In genomic region chr2:55837073-55837472, GRCh38 we compare ENCODE assay signal across 20 cellular contexts.
A peak's percentile ranks its signal among the peaks of the same experiment; 100 is the strongest.
DNase-seq lines count a peak whose midpoint lies in the region; ATAC-seq, FAIRE-seq and TF ChIP-seq lines count a peak whose summit lies in the region.
"Had no signal": no experiment of that assay in that cellular context is flagged by ENCODE, and none has a peak within 500 bp of the region (broad histone marks: within the 10 kb centered on the region; RNA-seq: fewer than 3 reads in every experiment).

No MANE protein-coding gene starts in this region.

- no peaks in the 10 kb centered on the region for H3K36me3 Mint-ChIP-seq in CD8-positive, alpha-beta memory T cell

- H3K23me2 ChIP-seq in H1 (ENCODE audit: low read depth, low read length): no peaks in the 10 kb centered on the region

- H3K14ac ChIP-seq in H1 (ENCODE audit: insufficient read length): no peak overlapping the region

- H3K4me1 ChIP-seq in HepG2 (ENCODE audit: insufficient read depth, low read length): peaks cover 35% of the 10 kb centered on the region
- peaks cover 0 to 12% (median 3%) of the 10 kb centered on the region in 4 donors for H3K4me1 ChIP-seq in right lobe of liver
- peaks cover 5 to 15% (median 10%) of the 10 kb centered on the region in 4 experiments for H3K4me1 ChIP-seq in H1 (replicated peaks in 1 of 4; ENCODE audit: control insufficient read depth in 3 of 4, insufficient read depth in 4 of 4, low read length in 3 of 4)
- peaks cover 6% of the 10 kb centered on the region for H3K4me1 ChIP-seq in lower lobe of right lung
- no peaks in the 10 kb centered on the region for H3K4me1 ChIP-seq in CD8-positive, alpha-beta memory T cell (ENCODE audit: insufficient read depth, low read length)

- CTCF ChIA-PET in HepG2 (lab: Yijun Ruan, JAX; ENCODE audit: low intra/inter-chr PET ratio, low total read pairs) (no interaction called here), H1 (lab: Charles Lee; ENCODE audit: partially characterized antibody) (interaction anchor here (1.0 to 1.3 kb wide), 6 partner anchors 10 to 125 kb away, joined by 3 read pairs; no protein-coding TSS in a partner anchor)
- CTCF ChIA-PET in CD8-positive, alpha-beta memory T cell (lab: Charles Lee): no interaction called here

- H3K27ac ChIP-seq in HepG2 (ENCODE audit: extremely low read length, insufficient read depth, low read length) (no peak overlapping the region), right lobe of liver (no peak overlapping the region), H1 (ENCODE audit: low read depth, low read length) (no peak overlapping the region; the same call in 1 of the 2 replicates), lower lobe of right lung (no peak overlapping the region)
- H3K27ac ChIP-seq in CD8-positive, alpha-beta memory T cell (ENCODE audit: low read depth, low read length): no peak overlapping the region
- H3K27ac ChIP-seq: BLaER1 treated with 17β-estradiol and CSF1 and Interleukin-3, amounts not matched to agents 10 nM and 100 nM; HL-60; KMS-11 had no signal

- no peak for TF ChIP-seq POLR2A in HepG2 (IDR thresholded peaks at IDR 0.05; ENCODE audit: insufficient read depth in 1 of 2, low read depth in 2 of 2, low read length in 2 of 2)
- no peak for TF ChIP-seq POLR2A in right lobe of liver (IDR thresholded peaks at IDR 0.05)
- TF ChIP-seq POLR2A in H1 (IDR thresholded peaks at IDR 0.05; ENCODE audit: control extremely low read depth in 1 of 2, low read depth in 2 of 2, low read length in 2 of 2): 0 out of 3 replicates have a peak, but pooled peaks of 1 of the 2 experiments have one; percentile 22

- TF ChIP-seq EP300 in HepG2 (IDR thresholded peaks at IDR 0.05; ENCODE audit: low read depth in 2 of 2, low read length in 2 of 2): no peak
- TF ChIP-seq EP300 in HepG2 (CRISPR knock-in tag; IDR thresholded peaks at IDR 0.05; ENCODE audit: borderline replicate concordance): no peak
- no peak for TF ChIP-seq EP300 in H1 (IDR thresholded peaks at IDR 0.05; ENCODE audit: borderline replicate concordance in 1 of 2, low read depth in 2 of 2, low read length in 2 of 2)

- intact Hi-C loops in HepG2 (cut with micrococcal nuclease; ENCODE audit: unreplicated experiment) (no loop called here), right lobe of liver (cut with DNase I) (no loop called here), lower lobe of right lung (cut with DNase I) (no loop called here)

- ATAC-seq in HepG2 (peak; percentile 63), right lobe of liver (no peak), lower lobe of right lung (no peak), HG03039 (IDR thresholded peaks at IDR 0.05; ENCODE audit: unreplicated experiment) (no peak)
- ATAC-seq: Right ventricle myocardium inferior had no signal

- H2BK120ac ChIP-seq in H1 (replicated peaks; ENCODE audit: low read depth, low read length): no peak overlapping the region

- in situ Hi-C loops in HepG2 (cut with HindIII; ENCODE audit: extremely low pct_ligation_motif_present, low pct_unique_long_range_greater_than_20kb): no loop called here

- H4K5ac ChIP-seq in H1 (ENCODE audit: insufficient read length, low read depth, low read length): no peak overlapping the region

- H3K9me3 ChIP-seq in HepG2 (ENCODE audit: low read length) (no peaks in the 10 kb centered on the region), right lobe of liver (no peaks in the 10 kb centered on the region), H1 (ENCODE audit: insufficient read depth in 2 of 2, low read depth in 1 of 2, low read length in 1 of 2) (no peaks in the 10 kb centered on the region), lower lobe of right lung (no peaks in the 10 kb centered on the region)
- no peaks in the 10 kb centered on the region for H3K9me3 ChIP-seq in CD8-positive, alpha-beta memory T cell (ENCODE audit: low read length)

- peak overlapping the region; percentile 65; the same call in 1 of the 2 replicates for H2BK12ac ChIP-seq in H1 (ENCODE audit: low read depth, low read length)

- H3K27ac Mint-ChIP-seq in CD8-positive, alpha-beta memory T cell: no peak overlapping the region

- peak overlapping the region; percentile 55; the same call in 1 of the 2 replicates for H2BK20ac ChIP-seq in H1 (ENCODE audit: low read length)

- DNase-seq in HepG2 (ENCODE audit: low spot score) (peak; percentile 73), right lobe of liver (no peak), H1 (ENCODE audit: low read depth in 1 of 2, low spot score in 2 of 2) (peak in 1 of 2 experiments; percentile 63), lower lobe of right lung (peak; percentile 48), AG08395 (ENCODE audit: low spot score) (no peak)
- DNase-seq in CD8-positive, alpha-beta memory T cell: no peak
- no peak for DNase-seq in activated CD4-positive, alpha-beta T cell treated with anti-CD3 and anti-CD28 coated beads for 4 hours
- DNase-seq: 8988T, DMS 273 treated with DMSO at 0.1 percent for 48 hours, HCEC 1CT, NCI-H1436 treated with DMSO at 0.1 percent for 48 hours, NCI-H2029 treated with DMSO at 0.1 percent for 48 hours, NCI-H2171 treated with DMSO at 0.1 percent for 48 hours, NCI-H82 had no signal

- FAIRE-seq in HepG2 (lab: Jason Lieb, UNC) (peak; percentile 23), H1 (lab: Jason Lieb, UNC) (no peak)
- FAIRE-seq: HTR-8/SVneo had no signal

- H3K79me1 ChIP-seq in H1 (ENCODE audit: low read depth, low read length): no peaks in the 10 kb centered on the region

- peaks cover 0 to 4% of the 10 kb centered on the region in 2 donors for H3K27me3 Mint-ChIP-seq in CD8-positive, alpha-beta memory T cell

- H2BK15ac ChIP-seq in H1 (ENCODE audit: low read length): no peak overlapping the region

- TF ChIP-seq CTCF in HepG2 (CRISPR knock-in tag; IDR thresholded peaks at IDR 0.05) (no peak), right lobe of liver (IDR thresholded peaks at IDR 0.05) (no peak), H1 (IDR thresholded peaks at IDR 0.05; ENCODE audit: control extremely low read depth in 1 of 3, insufficient read depth in 1 of 3, low read depth in 1 of 3, low read length in 3 of 3) (no peak), lower lobe of right lung (IDR thresholded peaks at IDR 0.05) (no peak)

- no peak overlapping the region for H3K4me3 Mint-ChIP-seq in CD8-positive, alpha-beta memory T cell

- H3K27me3 ChIP-seq in HepG2 (ENCODE audit: control insufficient read depth in 1 of 2, insufficient read depth in 2 of 2, low read length in 2 of 2) (peaks cover 0 to 9% of the 10 kb centered on the region in 2 experiments; a peak in 2 of 5 replicates), right lobe of liver (no peaks in the 10 kb centered on the region), H1 (replicated peaks in 1 of 4; ENCODE audit: control insufficient read depth in 3 of 4, extremely low read depth in 1 of 4, insufficient read depth in 3 of 4, low read length in 3 of 4) (no peaks in the 10 kb centered on the region), lower lobe of right lung (ENCODE audit: low read depth) (no peaks in the 10 kb centered on the region)
- no peaks in the 10 kb centered on the region for H3K27me3 ChIP-seq in CD8-positive, alpha-beta memory T cell (ENCODE audit: insufficient read depth, low read length, poor library complexity, severe bottlenecking)
- H3K27me3 ChIP-seq: BLaER1 treated with 17β-estradiol and CSF1 and Interleukin-3, amounts not matched to agents 10 nM and 100 nM had no signal

- no peaks in the 10 kb centered on the region for H3K79me2 ChIP-seq in HepG2 (ENCODE audit: insufficient read depth, low read length)
- no peaks in the 10 kb centered on the region for H3K79me2 ChIP-seq in H1 (ENCODE audit: control insufficient read depth in 1 of 2, insufficient read depth in 2 of 2, low read length in 2 of 2)

- H4K20me1 ChIP-seq in HepG2 (ENCODE audit: insufficient read depth, low read length) (no peaks in the 10 kb centered on the region), H1 (replicated peaks in 1 of 2; ENCODE audit: control insufficient read depth in 1 of 2, insufficient read depth in 2 of 2, low read length in 2 of 2) (no peaks in the 10 kb centered on the region)
- H4K20me1 ChIP-seq: BLaER1 treated with 17β-estradiol and CSF1 and Interleukin-3, amounts not matched to agents 10 nM and 100 nM had no signal

- WGBS in HepG2 (ENCODE audit: low lambda C conversion rate): 3% methylated on average over 9 of the region's 9 CpGs
- WGBS in right lobe of liver (ENCODE audit: insufficient coverage, low coverage, low lambda C conversion rate, missing lambda C conversion rate): 55% methylated on average over 5 of the region's 9 CpGs
- WGBS in H1 (ENCODE audit: extremely low coverage in 1 of 2, insufficient coverage in 1 of 2, insufficient read length in 1 of 2, insufficient replicate concordance in 2 of 2, low coverage in 1 of 2, low lambda C conversion rate in 2 of 2, missing lambda C conversion rate in 1 of 2), 2 experiments: 56% methylated on average over 9 of the region's 9 CpGs; no CpG with 5 or more reads in 1 of the 2 experiments

- H3K9me3 Mint-ChIP-seq in CD8-positive, alpha-beta memory T cell: peaks cover 0 to 4% (median 0%) of the 10 kb centered on the region in 5 donors

- no peak overlapping the region for H4K91ac ChIP-seq in H1 (replicated peaks; ENCODE audit: insufficient read length, low read length)

- H3K4me1 Mint-ChIP-seq in CD8-positive, alpha-beta memory T cell: no peaks in the 10 kb centered on the region

- no peak overlapping the region for H3K56ac ChIP-seq in H1 (replicated peaks; ENCODE audit: insufficient read length, low read depth, low read length)

- no peak overlapping the region for H2AFZ ChIP-seq in HepG2 (ENCODE audit: low read length)
- peak overlapping the region; percentile 99 for H2AFZ ChIP-seq in H1 (ENCODE audit: low read length)

- peak overlapping the region; percentile 22; the same call in 1 of the 2 replicates for H4K8ac ChIP-seq in H1 (ENCODE audit: extremely low read depth, insufficient read depth, low read length)

- peak overlapping the region; percentile 97 for H3K18ac ChIP-seq in H1 (ENCODE audit: extremely low read depth, low read length)

- H3K4me2 ChIP-seq in HepG2 (ENCODE audit: low read depth, low read length) (peak overlapping the region; percentile 75), H1 (ENCODE audit: insufficient read depth in 1 of 2, low read depth in 2 of 2, low read length in 2 of 2) (peak overlapping the region; percentile 53 to 59)
- H3K4me2 ChIP-seq: BLaER1 treated with 17β-estradiol and CSF1 and Interleukin-3, amounts not matched to agents 10 nM and 100 nM; KMS-11 had no signal

- H2AK5ac ChIP-seq in H1 (ENCODE audit: low read depth, low read length): no peak overlapping the region

- 0 out of 2 replicates have a peak overlapping the region, but pooled peaks have one; percentile 27 for H2BK5ac ChIP-seq in H1 (ENCODE audit: low read depth, low read length)

- no peaks in the 10 kb centered on the region for H3K36me3 ChIP-seq in HepG2 (replicated peaks in 1 of 2; ENCODE audit: control insufficient read depth in 1 of 2, insufficient read depth in 2 of 2, low read length in 2 of 2)
- H3K36me3 ChIP-seq in right lobe of liver: no peaks in the 10 kb centered on the region
- H3K36me3 ChIP-seq in H1 (ENCODE audit: control insufficient read depth in 2 of 4, insufficient read depth in 4 of 4, low read length in 3 of 4): no peaks in the 10 kb centered on the region
- no peaks in the 10 kb centered on the region for H3K36me3 ChIP-seq in lower lobe of right lung
- H3K36me3 ChIP-seq in CD8-positive, alpha-beta memory T cell (ENCODE audit: insufficient read depth, low read length): no peaks in the 10 kb centered on the region
- H3K36me3 ChIP-seq: BLaER1 treated with 17β-estradiol and CSF1 and Interleukin-3, amounts not matched to agents 10 nM and 100 nM had no signal

- peak overlapping the region; percentile 3 to 46 (median 39); a peak in 5 of 6 replicates for H3K4me3 ChIP-seq in HepG2 (replicated peaks in 1 of 3; ENCODE audit: insufficient read depth in 1 of 3, low read depth in 2 of 3, low read length in 3 of 3)
- H3K4me3 ChIP-seq in right lobe of liver: no peak overlapping the region
- H3K4me3 ChIP-seq in H1 (ENCODE audit: extremely low read depth in 1 of 4, insufficient read depth in 2 of 4, low read depth in 3 of 4, low read length in 4 of 4): no peak overlapping the region
- H3K4me3 ChIP-seq in lower lobe of right lung: no peak overlapping the region
- H3K4me3 ChIP-seq in CD8-positive, alpha-beta memory T cell (ENCODE audit: low read length): no peak overlapping the region
- H3K4me3 ChIP-seq: BLaER1 treated with 17β-estradiol and CSF1 and Interleukin-3, amounts not matched to agents 10 nM and 100 nM had no signal

- no peak overlapping the region for H3K4ac ChIP-seq in H1 (replicated peaks; ENCODE audit: insufficient read length, low read depth, low read length)

- POLR2A ChIA-PET in HepG2 (lab: Yijun Ruan, JAX): interaction anchor here (0.7 to 1.4 kb wide), 3 partner anchors 9 to 14 kb away, joined by 3 to 4 read pairs (median 3); no protein-coding TSS in a partner anchor
- POLR2A ChIA-PET in H1 (lab: Charles Lee; ENCODE audit: partially characterized antibody): interaction anchor here (1.5 kb wide), 1 partner anchor 119 kb away, joined by 4 read pairs; no protein-coding TSS in a partner anchor
- POLR2A ChIA-PET in CD8-positive, alpha-beta memory T cell (lab: Charles Lee): no interaction called here

- H3K23ac ChIP-seq in H1 (ENCODE audit: insufficient read length): no peak overlapping the region

- no TSS peak for BruUV-seq in HepG2 (replicated peaks; lab: Mats Ljungman, UMichigan)

- no peak for TF ChIP-seq RAD21 in HepG2 (CRISPR knock-in tag; IDR thresholded peaks at IDR 0.05)
- no peak for TF ChIP-seq RAD21 in H1 (IDR thresholded peaks at IDR 0.05 in 1 of 2, conservative IDR thresholded peaks at IDR 0.05 in 1 of 2; ENCODE audit: low read depth in 2 of 2, low read length in 2 of 2)

- H3K9ac ChIP-seq in HepG2 (ENCODE audit: insufficient read depth, low read depth, low read length): 0 out of 2 replicates have a peak overlapping the region, but pooled peaks have one; percentile 1
- no peak overlapping the region for H3K9ac ChIP-seq in H1 (replicated peaks in 1 of 4; ENCODE audit: extremely low read depth in 1 of 4, low read depth in 3 of 4, low read length in 3 of 4)
- H3K9ac ChIP-seq: BLaER1 treated with 17β-estradiol and CSF1 and Interleukin-3, amounts not matched to agents 10 nM and 100 nM; KMS-11 had no signal

Comparison
In these comparisons a context has a peak if more than half of its experiments do, and no peak if none do; other contexts are left out.
1. DNase-seq: peak in HepG2 (single experiment) and lower lobe of right lung (single experiment); none in right lobe of liver (0 of 3), CD8-positive, alpha-beta memory T cell (0 of 5), AG08395 (single experiment) and activated CD4-positive, alpha-beta T cell treated with anti-CD3 and anti-CD28 coated beads for 4 hours (0 of 2).
2. H3K4me3 ChIP-seq: peak in HepG2 (3 of 3); none in right lobe of liver (0 of 3), H1 (0 of 4), lower lobe of right lung (single experiment) and CD8-positive, alpha-beta memory T cell (single experiment).
3. Of the 41 proteins assayed by ChIP-seq in both HepG2 and H1: peak only in HepG2: HDAC2 and YY1; only in H1: ASH2L; in both: none; in neither: 37; mixed calls (peak in some experiments, not most) for 1.